ENCODE assay signal across 21 cellular contexts in genomic region chr4:116603096-116603495, GRCh38.
"Had no signal": no experiment of that assay in that cellular context is flagged by ENCODE, and none has a peak within 500 bp of the region (broad histone marks: within the 10 kb centered on the region; RNA-seq: fewer than 3 reads in every experiment).

No MANE protein-coding gene starts in this region.

- H3K4me1 ChIP-seq: prostate gland, right atrium auricular region, spleen, thyroid gland had no signal

- H3K27ac Mint-ChIP-seq: activated naive CD8-positive, alpha-beta T cell treated with anti-CD3 and anti-CD28 coated beads for 36 hours; activated T-cell treated with anti-CD3 and anti-CD28 coated beads, Interleukin-2, amount 50 U/mL, for 24 hours; activated T-helper 17 cell treated with anti-CD3 and anti-CD28 coated beads, Interleukin-2, amount 50 U/mL, for 72 hours; immature natural killer cell; memory B cell; nephron had no signal

- DNase-seq: activated CD4-positive, alpha-beta T cell treated with anti-CD3 and anti-CD28 coated beads for 1 hour; activated CD4-positive, alpha-beta T cell treated with anti-CD3 and anti-CD28 coated beads, Interleukin-2, amount 50 U/mL, for 1 hour; activated CD8-positive, alpha-beta memory T cell treated with anti-CD3 and anti-CD28 coated beads, Interleukin-2, amount 50 U/mL, for 4 hours; activated naive CD8-positive, alpha-beta T cell treated with anti-CD3 and anti-CD28 coated beads for 36 hours; activated T-cell treated with anti-CD3 and anti-CD28 coated beads, Interleukin-2, amount 50 U/mL, for 24 hours; amniotic stem cell; erythroblast; foreskin fibroblast; immature natural killer cell; ovary; spleen; stimulated activated CD4-positive, alpha-beta T cell treated with anti-CD3 and anti-CD28 coated beads, Interleukin-4, amount 100 ng/mL, for 1 hour; stimulated activated naive CD8-positive, alpha-beta T cell treated with anti-CD3 and anti-CD28 coated beads, Interleukin-15, Interleukin-2, amounts not matched to agents 100 U/mL and 50 U/mL, for 24 hours; T-helper 1 cell; thyroid gland had no signal

- H3K27me3 ChIP-seq: neutrophil, ovary, right atrium auricular region, spleen, thyroid gland had no signal

- H3K9me3 ChIP-seq: ovary, prostate gland, right atrium auricular region, thyroid gland had no signal

- H3K27ac ChIP-seq: neutrophil, ovary, prostate gland, right atrium auricular region, spleen, thyroid gland had no signal

- H3K36me3 Mint-ChIP-seq: activated naive CD8-positive, alpha-beta T cell treated with anti-CD3 and anti-CD28 coated beads for 36 hours; immature natural killer cell; memory B cell had no signal

- H3K27me3 Mint-ChIP-seq: activated naive CD8-positive, alpha-beta T cell treated with anti-CD3 and anti-CD28 coated beads for 36 hours; activated T-cell treated with anti-CD3 and anti-CD28 coated beads, Interleukin-2, amount 50 U/mL, for 24 hours; activated T-helper 17 cell treated with anti-CD3 and anti-CD28 coated beads, Interleukin-2, amount 50 U/mL, for 72 hours; memory B cell had no signal

- ATAC-seq: activated T-helper 17 cell treated with anti-CD3 and anti-CD28 coated beads, Interleukin-2, amount 50 U/mL, for 72 hours; stimulated activated naive CD8-positive, alpha-beta T cell treated with anti-CD3 and anti-CD28 coated beads, Interleukin-15, Interleukin-2, amounts not matched to agents 100 U/mL and 50 U/mL, for 24 hours had no signal

- H3K36me3 ChIP-seq: neutrophil, ovary, prostate gland, right atrium auricular region, spleen, thyroid gland had no signal

- H3K9me3 Mint-ChIP-seq: activated naive CD8-positive, alpha-beta T cell treated with anti-CD3 and anti-CD28 coated beads for 36 hours; activated T-helper 17 cell treated with anti-CD3 and anti-CD28 coated beads, Interleukin-2, amount 50 U/mL, for 72 hours had no signal

- H3K4me3 Mint-ChIP-seq: activated naive CD8-positive, alpha-beta T cell treated with anti-CD3 and anti-CD28 coated beads for 36 hours; activated T-cell treated with anti-CD3 and anti-CD28 coated beads, Interleukin-2, amount 50 U/mL, for 24 hours; activated T-helper 17 cell treated with anti-CD3 and anti-CD28 coated beads, Interleukin-2, amount 50 U/mL, for 72 hours; immature natural killer cell; memory B cell; nephron had no signal

- H3K4me3 ChIP-seq: ovary, prostate gland, right atrium auricular region, spleen, thyroid gland had no signal

- H3K4me1 Mint-ChIP-seq: activated naive CD8-positive, alpha-beta T cell treated with anti-CD3 and anti-CD28 coated beads for 36 hours; activated T-helper 17 cell treated with anti-CD3 and anti-CD28 coated beads, Interleukin-2, amount 50 U/mL, for 72 hours; immature natural killer cell; memory B cell; nephron had no signal
